Comparison of ENCODE assay signal across 1 cellular context in the genomic region with DNA sequence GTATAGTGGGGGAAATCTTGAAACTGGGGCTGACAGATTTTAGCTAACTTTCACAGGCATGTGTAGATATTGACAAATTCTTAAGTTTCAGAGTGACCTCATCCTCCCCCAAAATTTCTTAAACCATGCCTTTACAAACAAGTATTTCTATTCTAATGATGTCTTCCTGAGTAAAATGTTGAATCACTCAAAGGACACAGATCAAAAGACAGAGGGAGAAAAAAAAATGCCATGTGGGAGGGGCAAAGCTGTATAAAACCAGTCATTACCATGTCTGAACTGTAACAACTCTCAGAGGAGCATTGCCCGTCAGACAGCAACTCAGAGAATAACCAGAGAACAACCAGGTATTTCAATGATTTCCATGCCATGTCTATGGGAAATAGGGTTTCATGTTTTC.
TF ChIP-seq lines count a peak whose summit lies in the region.

Gene SERPINB2, plus strand, starts transcription at position 282 of the 400 bp plus-strand sequence. CDS start 3,740 bp downstream, outside the sequence.

TF ChIP-seq in IMR-90, 13 proteins besides CTCF, POLR2A, EP300 and RAD21:
- no peak for TF ChIP-seq SMC3 (IDR thresholded peaks at IDR 0.05; ENCODE audit: low read depth, low read length)
- no peak for TF ChIP-seq FOS (IDR thresholded peaks at IDR 0.05; ENCODE audit: low read depth, low read length)
- no peak for TF ChIP-seq USF2 (IDR thresholded peaks at IDR 0.05; ENCODE audit: low read depth, low read length)
- no peak for TF ChIP-seq RFX5 (IDR thresholded peaks at IDR 0.05; ENCODE audit: low read depth, low read length)
- no peak for TF ChIP-seq CHD1 (IDR thresholded peaks at IDR 0.05; ENCODE audit: low read depth, low read length)
- no peak for TF ChIP-seq NFE2L2 (IDR thresholded peaks at IDR 0.05; ENCODE audit: low read depth, low read length)
- no peak for TF ChIP-seq BHLHE40 (IDR thresholded peaks at IDR 0.05; ENCODE audit: low read depth, low read length)
- TF ChIP-seq CEBPB (IDR thresholded peaks at IDR 0.05; ENCODE audit: low read depth, low read length) = no peak
TF ChIP-seq in IMR-90: peak in this region for 0.
